Comparison of ENCODE assay signal across 1 cellular context in genomic region chr12:65741662-65742480, GRCh38.
TF ChIP-seq lines count a peak whose summit lies in the region.

No MANE protein-coding gene starts in this region.

TF ChIP-seq in HepG2, 621 proteins besides CTCF, POLR2A, EP300 and RAD21 (continued from another document and continues in another):
- TF ChIP-seq, protein P1, sequence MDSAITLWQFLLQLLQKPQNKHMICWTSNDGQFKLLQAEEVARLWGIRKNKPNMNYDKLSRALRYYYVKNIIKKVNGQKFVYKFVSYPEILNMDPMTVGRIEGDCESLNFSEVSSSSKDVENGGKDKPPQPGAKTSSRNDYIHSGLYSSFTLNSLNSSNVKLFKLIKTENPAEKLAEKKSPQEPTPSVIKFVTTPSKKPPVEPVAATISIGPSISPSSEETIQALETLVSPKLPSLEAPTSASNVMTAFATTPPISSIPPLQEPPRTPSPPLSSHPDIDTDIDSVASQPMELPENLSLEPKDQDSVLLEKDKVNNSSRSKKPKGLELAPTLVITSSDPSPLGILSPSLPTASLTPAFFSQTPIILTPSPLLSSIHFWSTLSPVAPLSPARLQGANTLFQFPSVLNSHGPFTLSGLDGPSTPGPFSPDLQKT (CRISPR knock-in tag; IDR thresholded peaks at IDR 0.05; ENCODE audit: borderline replicate concordance): no peak
- TF ChIP-seq, protein P2, sequence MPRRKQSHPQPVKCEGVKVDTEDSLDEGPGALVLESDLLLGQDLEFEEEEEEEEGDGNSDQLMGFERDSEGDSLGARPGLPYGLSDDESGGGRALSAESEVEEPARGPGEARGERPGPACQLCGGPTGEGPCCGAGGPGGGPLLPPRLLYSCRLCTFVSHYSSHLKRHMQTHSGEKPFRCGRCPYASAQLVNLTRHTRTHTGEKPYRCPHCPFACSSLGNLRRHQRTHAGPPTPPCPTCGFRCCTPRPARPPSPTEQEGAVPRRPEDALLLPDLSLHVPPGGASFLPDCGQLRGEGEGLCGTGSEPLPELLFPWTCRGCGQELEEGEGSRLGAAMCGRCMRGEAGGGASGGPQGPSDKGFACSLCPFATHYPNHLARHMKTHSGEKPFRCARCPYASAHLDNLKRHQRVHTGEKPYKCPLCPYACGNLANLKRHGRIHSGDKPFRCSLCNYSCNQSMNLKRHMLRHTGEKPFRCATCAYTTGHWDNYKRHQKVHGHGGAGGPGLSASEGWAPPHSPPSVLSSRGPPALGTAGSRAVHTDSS (CRISPR knock-in tag; conservative IDR thresholded peaks at IDR 0.05): no peak
- TF ChIP-seq MBNL3 (CRISPR knock-in tag; conservative IDR thresholded peaks at IDR 0.05) (no peak), ZNF160 (CRISPR knock-in tag; IDR thresholded peaks at IDR 0.05) (no peak), JUN (CRISPR knock-in tag; IDR thresholded peaks at IDR 0.05) (no peak), NFAT5 (CRISPR knock-in tag; IDR thresholded peaks at IDR 0.05) (no peak), CENPT (CRISPR knock-in tag; IDR thresholded peaks at IDR 0.05; ENCODE audit: low read depth) (no peak), ZSCAN22 (CRISPR knock-in tag; IDR thresholded peaks at IDR 0.05) (no peak), MAFF (IDR thresholded peaks at IDR 0.05; ENCODE audit: low read depth, low read length) (no peak), ZNF598 (CRISPR knock-in tag; IDR thresholded peaks at IDR 0.05; ENCODE audit: borderline replicate concordance) (no peak), PPARG (CRISPR knock-in tag; conservative IDR thresholded peaks at IDR 0.05) (no peak), ZNF605 (CRISPR knock-in tag; IDR thresholded peaks at IDR 0.05) (no peak), ZC3H4 (CRISPR knock-in tag; IDR thresholded peaks at IDR 0.05; ENCODE audit: borderline replicate concordance) (no peak), ZIK1 (CRISPR knock-in tag; IDR thresholded peaks at IDR 0.05; ENCODE audit: borderline replicate concordance, low read depth) (no peak), MTF1 (CRISPR knock-in tag; IDR thresholded peaks at IDR 0.05) (no peak), ZNF772 (CRISPR knock-in tag; IDR thresholded peaks at IDR 0.05) (peak; percentile 60; the same call in 1 of the 2 replicates), MTA1 (CRISPR knock-in tag; IDR thresholded peaks at IDR 0.05; ENCODE audit: borderline replicate concordance) (peak; percentile 70; the same call in 1 of the 2 replicates), ZKSCAN5 (CRISPR knock-in tag; IDR thresholded peaks at IDR 0.05) (no peak), MLX (CRISPR knock-in tag; IDR thresholded peaks at IDR 0.05) (no peak), ZNF577 (CRISPR knock-in tag; IDR thresholded peaks at IDR 0.05; ENCODE audit: borderline replicate concordance, low read depth) (no peak), ZFAT (CRISPR knock-in tag; conservative IDR thresholded peaks at IDR 0.05) (no peak), ZFP41 (CRISPR knock-in tag; IDR thresholded peaks at IDR 0.05; ENCODE audit: borderline replicate concordance) (no peak), CBX5 (CRISPR knock-in tag; IDR thresholded peaks at IDR 0.05; ENCODE audit: borderline replicate concordance) (no peak), ZGPAT (CRISPR knock-in tag; IDR thresholded peaks at IDR 0.05) (peak; percentile 7; the same call in 1 of the 2 replicates), KDM5A (IDR thresholded peaks at IDR 0.05; ENCODE audit: borderline replicate concordance, low read length) (no peak), ZNF776 (CRISPR knock-in tag; IDR thresholded peaks at IDR 0.05) (0 out of 2 replicates have a peak, but pooled peaks have one; percentile 39), MYNN (CRISPR knock-in tag; IDR thresholded peaks at IDR 0.05; ENCODE audit: low read depth) (no peak), GZF1 (CRISPR knock-in tag; IDR thresholded peaks at IDR 0.05) (no peak), TFDP1 (CRISPR knock-in tag; IDR thresholded peaks at IDR 0.05; ENCODE audit: borderline replicate concordance) (no peak), ZNF773 (CRISPR knock-in tag; IDR thresholded peaks at IDR 0.05; ENCODE audit: borderline replicate concordance) (0 out of 2 replicates have a peak, but pooled peaks have one; percentile 21), ZMYM2 (CRISPR knock-in tag; IDR thresholded peaks at IDR 0.05) (no peak), HNF4G (IDR thresholded peaks at IDR 0.05; ENCODE audit: borderline replicate concordance, low read depth, low read length) (no peak), HNF4G (CRISPR knock-in tag; IDR thresholded peaks at IDR 0.05; ENCODE audit: borderline replicate concordance, low read depth) (no peak)
- TF ChIP-seq, protein P3, sequence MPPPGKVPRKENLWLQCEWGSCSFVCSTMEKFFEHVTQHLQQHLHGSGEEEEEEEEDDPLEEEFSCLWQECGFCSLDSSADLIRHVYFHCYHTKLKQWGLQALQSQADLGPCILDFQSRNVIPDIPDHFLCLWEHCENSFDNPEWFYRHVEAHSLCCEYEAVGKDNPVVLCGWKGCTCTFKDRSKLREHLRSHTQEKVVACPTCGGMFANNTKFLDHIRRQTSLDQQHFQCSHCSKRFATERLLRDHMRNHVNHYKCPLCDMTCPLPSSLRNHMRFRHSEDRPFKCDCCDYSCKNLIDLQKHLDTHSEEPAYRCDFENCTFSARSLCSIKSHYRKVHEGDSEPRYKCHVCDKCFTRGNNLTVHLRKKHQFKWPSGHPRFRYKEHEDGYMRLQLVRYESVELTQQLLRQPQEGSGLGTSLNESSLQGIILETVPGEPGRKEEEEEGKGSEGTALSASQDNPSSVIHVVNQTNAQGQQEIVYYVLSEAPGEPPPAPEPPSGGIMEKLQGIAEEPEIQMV (CRISPR knock-in tag; IDR thresholded peaks at IDR 0.05; ENCODE audit: low read depth): no peak
- TF ChIP-seq, protein P4, sequence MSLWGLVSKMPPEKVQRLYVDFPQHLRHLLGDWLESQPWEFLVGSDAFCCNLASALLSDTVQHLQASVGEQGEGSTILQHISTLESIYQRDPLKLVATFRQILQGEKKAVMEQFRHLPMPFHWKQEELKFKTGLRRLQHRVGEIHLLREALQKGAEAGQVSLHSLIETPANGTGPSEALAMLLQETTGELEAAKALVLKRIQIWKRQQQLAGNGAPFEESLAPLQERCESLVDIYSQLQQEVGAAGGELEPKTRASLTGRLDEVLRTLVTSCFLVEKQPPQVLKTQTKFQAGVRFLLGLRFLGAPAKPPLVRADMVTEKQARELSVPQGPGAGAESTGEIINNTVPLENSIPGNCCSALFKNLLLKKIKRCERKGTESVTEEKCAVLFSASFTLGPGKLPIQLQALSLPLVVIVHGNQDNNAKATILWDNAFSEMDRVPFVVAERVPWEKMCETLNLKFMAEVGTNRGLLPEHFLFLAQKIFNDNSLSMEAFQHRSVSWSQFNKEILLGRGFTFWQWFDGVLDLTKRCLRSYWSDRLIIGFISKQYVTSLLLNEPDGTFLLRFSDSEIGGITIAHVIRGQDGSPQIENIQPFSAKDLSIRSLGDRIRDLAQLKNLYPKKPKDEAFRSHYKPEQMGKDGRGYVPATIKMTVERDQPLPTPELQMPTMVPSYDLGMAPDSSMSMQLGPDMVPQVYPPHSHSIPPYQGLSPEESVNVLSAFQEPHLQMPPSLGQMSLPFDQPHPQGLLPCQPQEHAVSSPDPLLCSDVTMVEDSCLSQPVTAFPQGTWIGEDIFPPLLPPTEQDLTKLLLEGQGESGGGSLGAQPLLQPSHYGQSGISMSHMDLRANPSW (CRISPR knock-in tag; IDR thresholded peaks at IDR 0.05; ENCODE audit: borderline replicate concordance): no peak
- TF ChIP-seq, protein P5, sequence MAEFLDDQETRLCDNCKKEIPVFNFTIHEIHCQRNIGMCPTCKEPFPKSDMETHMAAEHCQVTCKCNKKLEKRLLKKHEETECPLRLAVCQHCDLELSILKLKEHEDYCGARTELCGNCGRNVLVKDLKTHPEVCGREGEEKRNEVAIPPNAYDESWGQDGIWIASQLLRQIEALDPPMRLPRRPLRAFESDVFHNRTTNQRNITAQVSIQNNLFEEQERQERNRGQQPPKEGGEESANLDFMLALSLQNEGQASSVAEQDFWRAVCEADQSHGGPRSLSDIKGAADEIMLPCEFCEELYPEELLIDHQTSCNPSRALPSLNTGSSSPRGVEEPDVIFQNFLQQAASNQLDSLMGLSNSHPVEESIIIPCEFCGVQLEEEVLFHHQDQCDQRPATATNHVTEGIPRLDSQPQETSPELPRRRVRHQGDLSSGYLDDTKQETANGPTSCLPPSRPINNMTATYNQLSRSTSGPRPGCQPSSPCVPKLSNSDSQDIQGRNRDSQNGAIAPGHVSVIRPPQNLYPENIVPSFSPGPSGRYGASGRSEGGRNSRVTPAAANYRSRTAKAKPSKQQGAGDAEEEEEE (CRISPR knock-in tag; IDR thresholded peaks at IDR 0.05; ENCODE audit: borderline replicate concordance): no peak
- TF ChIP-seq, protein P6, sequence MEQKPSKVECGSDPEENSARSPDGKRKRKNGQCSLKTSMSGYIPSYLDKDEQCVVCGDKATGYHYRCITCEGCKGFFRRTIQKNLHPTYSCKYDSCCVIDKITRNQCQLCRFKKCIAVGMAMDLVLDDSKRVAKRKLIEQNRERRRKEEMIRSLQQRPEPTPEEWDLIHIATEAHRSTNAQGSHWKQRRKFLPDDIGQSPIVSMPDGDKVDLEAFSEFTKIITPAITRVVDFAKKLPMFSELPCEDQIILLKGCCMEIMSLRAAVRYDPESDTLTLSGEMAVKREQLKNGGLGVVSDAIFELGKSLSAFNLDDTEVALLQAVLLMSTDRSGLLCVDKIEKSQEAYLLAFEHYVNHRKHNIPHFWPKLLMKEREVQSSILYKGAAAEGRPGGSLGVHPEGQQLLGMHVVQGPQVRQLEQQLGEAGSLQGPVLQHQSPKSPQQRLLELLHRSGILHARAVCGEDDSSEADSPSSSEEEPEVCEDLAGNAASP (CRISPR knock-in tag; IDR thresholded peaks at IDR 0.05; ENCODE audit: borderline replicate concordance): no peak
- TF ChIP-seq, protein P7, sequence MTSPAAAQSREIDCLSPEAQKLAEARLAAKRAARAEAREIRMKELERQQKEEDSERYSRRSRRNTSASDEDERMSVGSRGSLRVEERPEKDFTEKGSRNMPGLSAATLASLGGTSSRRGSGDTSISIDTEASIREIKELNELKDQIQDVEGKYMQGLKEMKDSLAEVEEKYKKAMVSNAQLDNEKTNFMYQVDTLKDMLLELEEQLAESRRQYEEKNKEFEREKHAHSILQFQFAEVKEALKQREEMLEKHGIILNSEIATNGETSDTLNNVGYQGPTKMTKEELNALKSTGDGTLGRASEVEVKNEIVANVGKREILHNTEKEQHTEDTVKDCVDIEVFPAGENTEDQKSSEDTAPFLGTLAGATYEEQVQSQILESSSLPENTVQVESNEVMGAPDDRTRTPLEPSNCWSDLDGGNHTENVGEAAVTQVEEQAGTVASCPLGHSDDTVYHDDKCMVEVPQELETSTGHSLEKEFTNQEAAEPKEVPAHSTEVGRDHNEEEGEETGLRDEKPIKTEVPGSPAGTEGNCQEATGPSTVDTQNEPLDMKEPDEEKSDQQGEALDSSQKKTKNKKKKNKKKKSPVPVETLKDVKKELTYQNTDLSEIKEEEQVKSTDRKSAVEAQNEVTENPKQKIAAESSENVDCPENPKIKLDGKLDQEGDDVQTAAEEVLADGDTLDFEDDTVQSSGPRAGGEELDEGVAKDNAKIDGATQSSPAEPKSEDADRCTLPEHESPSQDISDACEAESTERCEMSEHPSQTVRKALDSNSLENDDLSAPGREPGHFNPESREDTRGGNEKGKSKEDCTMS (CRISPR knock-in tag; conservative IDR thresholded peaks at IDR 0.05): no peak
